In genomic region chr12:68536885-68537284, GRCh38 we compare ENCODE assay signal across 9 cellular contexts.
"Had no signal": no experiment of that assay in that cellular context is flagged by ENCODE, and none has a peak within 500 bp of the region (broad histone marks: within the 10 kb centered on the region; RNA-seq: fewer than 3 reads in every experiment).

No MANE protein-coding gene starts in this region.

- ATAC-seq: activated CD4-positive, CD25-positive, alpha-beta regulatory T cell treated with anti-CD3 and anti-CD28 coated beads, Interleukin-2, amount 50 U/mL, for 24 hours; activated naive CD4-positive, alpha-beta T cell treated with anti-CD3 and anti-CD28 coated beads, Interleukin-2, amount 50 U/mL, for 72 hours; T-helper 17 cell had no signal

- H3K27me3 Mint-ChIP-seq: T-helper 17 cell had no signal

- DNase-seq: aorta; effector memory CD4-positive, alpha-beta T cell; hippocampal formation; kidney glomerular epithelial cell; mesendoderm; T-helper 17 cell; thyroid gland had no signal

- H3K4me3 Mint-ChIP-seq: T-helper 17 cell had no signal

- H3K27ac Mint-ChIP-seq: activated naive CD4-positive, alpha-beta T cell treated with anti-CD3 and anti-CD28 coated beads, Interleukin-2, amount 50 U/mL, for 72 hours; T-helper 17 cell had no signal
